Comparison of ENCODE assay signal across 13 cellular contexts in the genomic region with DNA sequence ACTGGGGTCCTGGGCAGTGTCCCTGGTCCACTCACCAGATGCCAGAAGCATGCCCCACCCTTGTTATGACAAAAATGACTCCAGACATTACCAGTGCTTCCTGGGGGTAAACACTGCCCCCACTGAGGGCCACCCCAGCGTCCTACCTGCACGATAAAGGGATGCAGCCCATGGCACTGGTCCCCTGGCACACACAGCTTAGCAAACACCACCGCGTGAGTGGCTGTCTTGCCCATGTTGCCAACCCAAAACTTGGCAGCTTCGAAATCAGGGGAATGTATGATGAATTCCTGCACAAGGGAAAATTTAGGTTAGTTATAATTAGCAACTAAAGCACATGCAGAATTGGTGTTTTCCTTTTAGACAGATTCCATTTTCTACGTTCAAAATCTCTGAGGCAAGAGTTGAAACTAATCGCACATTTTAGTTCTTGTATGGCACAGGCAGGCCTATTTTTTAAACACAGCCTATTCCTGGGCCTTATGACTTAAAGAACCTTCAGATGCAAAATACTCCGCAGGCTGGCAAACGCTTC. TPM values are rescaled to one million over a fixed set of nuclear protein-coding genes. Genes with fewer than 3 reads are reported as not detected.
DNase-seq lines count a peak whose midpoint lies in the region; ATAC-seq and TF ChIP-seq lines count a peak whose summit lies in the region.
"Had no signal": no experiment of that assay in that cellular context is flagged by ENCODE, and none has a peak within 500 bp of the region (broad histone marks: within the 10 kb centered on the region; RNA-seq: fewer than 3 reads in every experiment).

No MANE protein-coding gene starts in this region.

- intact Hi-C loops in natural killer cell (cut with micrococcal nuclease): no loop called here
- intact Hi-C loops in MCF 10A (cut with micrococcal nuclease): no loop called here

- CTCF ChIA-PET in MCF 10A (lab: Yijun Ruan, JAX): interaction anchor here (0.6 to 3.4 kb wide), 5 partner anchors 10 to 587 kb away, joined by 3 to 22 read pairs (median 4); no protein-coding TSS in a partner anchor

- H3K4me3 ChIP-seq in effector memory CD4-positive, alpha-beta T cell (ENCODE audit: insufficient read depth, low read depth, low read length, poor library complexity, severe bottlenecking): no peak overlapping the region
- H3K4me3 ChIP-seq: psoas muscle had no signal

- H3K4me1 Mint-ChIP-seq in natural killer cell: peaks cover 22 to 45% of the 10 kb centered on the region in 2 donors
- peaks cover 32 to 36% of the 10 kb centered on the region in 2 donors for H3K4me1 Mint-ChIP-seq in natural killer cell treated with Interleukin-12 subunit alpha and Interleukin-12 subunit beta and Interleukin-15 and Interleukin-18, amount 100 ng/mL, for 72 hours (ENCODE audit: low read depth in 2 of 2)
- H3K4me1 Mint-ChIP-seq in effector memory CD8-positive, alpha-beta T cell (ENCODE audit: low read depth in 2 of 2): peaks cover 28 to 36% of the 10 kb centered on the region in 2 donors
- peaks cover 6% of the 10 kb centered on the region for H3K4me1 Mint-ChIP-seq in MCF 10A (ENCODE audit: insufficient read depth, unreplicated experiment)

- peaks cover 4% of the 10 kb centered on the region for H3K4me1 ChIP-seq in effector memory CD4-positive, alpha-beta T cell (ENCODE audit: control insufficient read depth, insufficient read depth, low read length, poor library complexity, severe bottlenecking)
- H3K4me1 ChIP-seq: psoas muscle had no signal

- H3K36me3 Mint-ChIP-seq in natural killer cell (peaks cover 14% of the 10 kb centered on the region), MCF 10A (ENCODE audit: insufficient read depth, unreplicated experiment) (peaks cover 30% of the 10 kb centered on the region)
- peaks cover 12% of the 10 kb centered on the region for H3K36me3 Mint-ChIP-seq in natural killer cell treated with Interleukin-12 subunit alpha and Interleukin-12 subunit beta and Interleukin-15 and Interleukin-18, amount 100 ng/mL, for 72 hours
- H3K36me3 Mint-ChIP-seq in effector memory CD8-positive, alpha-beta T cell (ENCODE audit: insufficient read depth): peaks cover 35% of the 10 kb centered on the region

- no peaks in the 10 kb centered on the region for H3K27me3 ChIP-seq in effector memory CD4-positive, alpha-beta T cell (replicated peaks; ENCODE audit: control insufficient read depth, insufficient read depth, low read length, poor library complexity, severe bottlenecking)

- H3K9me3 Mint-ChIP-seq in natural killer cell (no peaks in the 10 kb centered on the region), MCF 10A (ENCODE audit: unreplicated experiment) (no peaks in the 10 kb centered on the region)
- no peaks in the 10 kb centered on the region for H3K9me3 Mint-ChIP-seq in natural killer cell treated with Interleukin-12 subunit alpha and Interleukin-12 subunit beta and Interleukin-15 and Interleukin-18, amount 100 ng/mL, for 72 hours
- no peaks in the 10 kb centered on the region for H3K9me3 Mint-ChIP-seq in effector memory CD8-positive, alpha-beta T cell
- H3K9me3 Mint-ChIP-seq: activated naive CD8-positive, alpha-beta T cell treated with anti-CD3 and anti-CD28 coated beads, Interleukin-2, amount 50 U/mL, for 24 hours; memory B cell had no signal

- no peak for DNase-seq in natural killer cell
- DNase-seq in natural killer cell treated with Interleukin-12 subunit alpha and Interleukin-12 subunit beta and Interleukin-15 and Interleukin-18, amount 100 ng/mL, for 72 hours (ENCODE audit: low spot score): no peak
- no peak for DNase-seq in effector memory CD8-positive, alpha-beta T cell
- DNase-seq in occipital lobe (lab: John Stamatoyannopoulos, UW): peak; percentile 35
- DNase-seq in MCF 10A (ENCODE audit: unreplicated experiment): no peak
- no peak for DNase-seq in effector memory CD4-positive, alpha-beta T cell
- DNase-seq in GM03348 (ENCODE audit: low spot score): no peak
- no peak for DNase-seq in NCI-H1930 (lab: John Stamatoyannopoulos, UW)
- DNase-seq: NCI-H2029 treated with DMSO at 0.1 percent for 48 hours, NCI-H2227 treated with DMSO at 0.1 percent for 48 hours had no signal

- no peak for ATAC-seq in natural killer cell
- no peak for ATAC-seq in natural killer cell treated with Interleukin-12 subunit alpha and Interleukin-12 subunit beta and Interleukin-15 and Interleukin-18, amount 100 ng/mL, for 72 hours
- ATAC-seq in effector memory CD8-positive, alpha-beta T cell (replicated peaks): no peak

- POLR2A ChIA-PET in MCF 10A (lab: Yijun Ruan, JAX): interaction anchor here (0.7 kb wide), 1 partner anchor 14 kb away, joined by 4 read pairs; no protein-coding TSS in a partner anchor

- TF ChIP-seq CTCF in natural killer cell (IDR thresholded peaks at IDR 0.05) (no peak), MCF 10A (IDR thresholded peaks at IDR 0.05; ENCODE audit: unreplicated experiment) (no peak)

- no peaks in the 10 kb centered on the region for H3K9me3 ChIP-seq in effector memory CD4-positive, alpha-beta T cell (ENCODE audit: control insufficient read depth, low read length)
- H3K9me3 ChIP-seq: psoas muscle had no signal

- peaks cover 18% of the 10 kb centered on the region for H3K36me3 ChIP-seq in effector memory CD4-positive, alpha-beta T cell (ENCODE audit: control insufficient read depth, insufficient read depth, low read length)

- H3K4me3 Mint-ChIP-seq in natural killer cell: no peak overlapping the region
- H3K4me3 Mint-ChIP-seq in natural killer cell treated with Interleukin-12 subunit alpha and Interleukin-12 subunit beta and Interleukin-15 and Interleukin-18, amount 100 ng/mL, for 72 hours: no peak overlapping the region
- peak overlapping the region; percentile 1 to 38 for H3K4me3 Mint-ChIP-seq in effector memory CD8-positive, alpha-beta T cell
- H3K4me3 Mint-ChIP-seq in MCF 10A (ENCODE audit: unreplicated experiment): no peak overlapping the region
- H3K4me3 Mint-ChIP-seq: activated naive CD8-positive, alpha-beta T cell treated with anti-CD3 and anti-CD28 coated beads, Interleukin-2, amount 50 U/mL, for 24 hours; memory B cell had no signal

- BruUV-seq in MCF 10A (replicated peaks; lab: Mats Ljungman, UMichigan): no TSS peak

- H3K27ac ChIP-seq in effector memory CD4-positive, alpha-beta T cell (ENCODE audit: insufficient read depth, low read length, poor library complexity, severe bottlenecking): no peak overlapping the region
- H3K27ac ChIP-seq: psoas muscle had no signal

- H3K27ac Mint-ChIP-seq in natural killer cell (peak overlapping the region; percentile 85 to 87), MCF 10A (ENCODE audit: low read depth, unreplicated experiment) (no peak overlapping the region)
- peak overlapping the region in 1 of 2 donors; percentile 50 for H3K27ac Mint-ChIP-seq in natural killer cell treated with Interleukin-12 subunit alpha and Interleukin-12 subunit beta and Interleukin-15 and Interleukin-18, amount 100 ng/mL, for 72 hours
- H3K27ac Mint-ChIP-seq in effector memory CD8-positive, alpha-beta T cell: peak overlapping the region; percentile 76 to 90
- H3K27ac Mint-ChIP-seq: activated naive CD8-positive, alpha-beta T cell treated with anti-CD3 and anti-CD28 coated beads, Interleukin-2, amount 50 U/mL, for 24 hours; memory B cell had no signal

- H3K27me3 Mint-ChIP-seq in natural killer cell (ENCODE audit: low read depth in 2 of 2) (no peaks in the 10 kb centered on the region), MCF 10A (ENCODE audit: insufficient read depth, unreplicated experiment) (no peaks in the 10 kb centered on the region)
- H3K27me3 Mint-ChIP-seq in natural killer cell treated with Interleukin-12 subunit alpha and Interleukin-12 subunit beta and Interleukin-15 and Interleukin-18, amount 100 ng/mL, for 72 hours: no peaks in the 10 kb centered on the region
- no peaks in the 10 kb centered on the region for H3K27me3 Mint-ChIP-seq in effector memory CD8-positive, alpha-beta T cell
- H3K27me3 Mint-ChIP-seq: activated naive CD8-positive, alpha-beta T cell treated with anti-CD3 and anti-CD28 coated beads, Interleukin-2, amount 50 U/mL, for 24 hours; memory B cell had no signal

RNA-seq across cellular contexts. Expression of gene ACOX3, which starts 30.4 kb away (rescaled TPM):
- total RNA-seq in natural killer cell: 10 to 100 TPM; 12.4 to 18.3 (median 15.4) TPM
- total RNA-seq in natural killer cell treated with Interleukin-12 subunit alpha and Interleukin-12 subunit beta and Interleukin-15 and Interleukin-18, amount 100 ng/mL, for 72 hours: 10 to 100 TPM; 19.9 to 22.2 TPM
- total RNA-seq in occipital lobe: 34.9 TPM
- total RNA-seq in MCF 10A (2022): 17.9 TPM in 2 replicates

RNA-seq across cellular contexts. Expression of gene TRMT44, which starts 30.4 kb away (rescaled TPM):
- total RNA-seq in natural killer cell (10 to 100 TPM; 24.4 to 37.5 (median 34.3) TPM), occipital lobe (18.9 TPM), MCF 10A (2022) (23.2 and 24.4 TPM in 2 replicates)
- total RNA-seq in natural killer cell treated with Interleukin-12 subunit alpha and Interleukin-12 subunit beta and Interleukin-15 and Interleukin-18, amount 100 ng/mL, for 72 hours: 10 to 100 TPM; 23.8 to 57.1 TPM

Comparison
In these comparisons a context has a peak if more than half of its experiments do, and no peak if none do; other contexts are left out.
1. H3K4me3 Mint-ChIP-seq: peak in effector memory CD8-positive, alpha-beta T cell (2 of 2); none in natural killer cell (single experiment), natural killer cell treated with Interleukin-12 subunit alpha and Interleukin-12 subunit beta and Interleukin-15 and Interleukin-18, amount 100 ng/mL, for 72 hours (single experiment) and MCF 10A (single experiment).